9 cellular contexts compared by ENCODE assay signal in the genomic region with DNA sequence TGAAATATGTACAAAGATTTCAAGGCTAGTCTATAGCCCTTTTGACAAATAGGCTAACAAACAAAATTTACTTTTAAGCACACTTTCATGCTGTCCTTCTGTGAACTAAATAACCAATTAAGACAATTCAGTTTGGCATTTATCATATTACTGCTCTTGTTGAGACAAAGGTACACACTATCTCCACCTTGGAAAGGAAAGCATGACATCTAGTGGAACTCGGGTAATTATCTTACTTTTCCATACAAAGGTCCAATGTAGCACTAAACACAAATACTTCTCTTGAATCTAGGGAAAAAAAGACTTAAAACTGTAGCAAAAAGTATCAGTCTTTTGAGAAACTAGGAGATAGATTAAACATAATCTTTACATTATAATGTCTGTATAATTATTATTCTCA.
DNase-seq lines count a peak whose midpoint lies in the region; ATAC-seq and FAIRE-seq lines count a peak whose summit lies in the region.
"Had no signal": no experiment of that assay in that cellular context is flagged by ENCODE, and none has a peak within 500 bp of the region (broad histone marks: within the 10 kb centered on the region; RNA-seq: fewer than 3 reads in every experiment).

No MANE protein-coding gene starts in this region.

- DNase-seq in DMS53 (lab: John Stamatoyannopoulos, UW) (peak; percentile 77), RKO (ENCODE audit: low spot score) (peak; percentile 37), anterior cingulate cortex (lab: John Stamatoyannopoulos, UW) (no peak)
- no peak for DNase-seq in activated CD8-positive, alpha-beta memory T cell treated with anti-CD3 and anti-CD28 coated beads for 24 hours
- DNase-seq: activated CD4-positive, alpha-beta T cell treated with anti-CD3 and anti-CD28 coated beads for 4 hours had no signal

- peak; percentile 95 for FAIRE-seq in islet of Langerhans (lab: Jason Lieb, UNC)

- ATAC-seq in GM21825 (IDR thresholded peaks at IDR 0.05; ENCODE audit: unreplicated experiment) (peak; percentile 78), GM19455 (IDR thresholded peaks at IDR 0.05; ENCODE audit: unreplicated experiment) (no peak), GM18870 (IDR thresholded peaks at IDR 0.05; ENCODE audit: unreplicated experiment) (no peak)

Comparison
In these comparisons a context has a peak if more than half of its experiments do, and no peak if none do; other contexts are left out.
1. DNase-seq: peak in DMS53 (single experiment) and RKO (single experiment); none in anterior cingulate cortex (0 of 58) and activated CD8-positive, alpha-beta memory T cell treated with anti-CD3 and anti-CD28 coated beads for 24 hours (single experiment).